In genomic region chr15:71545923-71546322, GRCh38 we compare ENCODE assay signal across 15 cellular contexts.
DNase-seq lines count a peak whose midpoint lies in the region; ATAC-seq and TF ChIP-seq lines count a peak whose summit lies in the region.
"Had no signal": no experiment of that assay in that cellular context is flagged by ENCODE, and none has a peak within 500 bp of the region (broad histone marks: within the 10 kb centered on the region; RNA-seq: fewer than 3 reads in every experiment).

No MANE protein-coding gene starts in this region.

- no peak for DNase-seq in left ventricle myocardium inferior
- DNase-seq in right cardiac atrium, result no peak
- DNase-seq in esophagus squamous epithelium (lab: John Stamatoyannopoulos, UW), result no peak
- DNase-seq in NCI-H1092 (lab: John Stamatoyannopoulos, UW), result no peak
- no peak for DNase-seq in epidermal melanocyte (ENCODE audit: insufficient read length, low spot score)
- no peak for DNase-seq in MM.1S
- DNase-seq: 8988T, AML-193, DMS 273 treated with DMSO at 0.1 percent for 48 hours, GOT3, H9 had no signal

- whole genome bisulfite sequencing in right cardiac atrium, result 95% methylated on average over 1 of the region's 1 CpG
- WGBS in esophagus squamous epithelium, 2 donors, result 29 to 55% methylated on average over 1 of the region's 1 CpG

- H3K4me1 ChIP-seq in left ventricle myocardium inferior, result peaks cover 39% of the 10 kb centered on the region
- H3K4me1 ChIP-seq in right cardiac atrium (ENCODE audit: control insufficient read depth, insufficient read depth, low read length), result no peaks in the 10 kb centered on the region
- peaks cover 0 to 73% (median 0%) of the 10 kb centered on the region in 3 donors for H3K4me1 ChIP-seq in esophagus squamous epithelium
- H3K4me1 ChIP-seq in parathyroid adenoma, result peaks cover 6% of the 10 kb centered on the region
- H3K4me1 ChIP-seq in MM.1S (ENCODE audit: low read length), result no peaks in the 10 kb centered on the region
- H3K4me1 ChIP-seq: BLaER1 had no signal

- H3K27ac ChIP-seq in left ventricle myocardium inferior (replicated peaks), result peak overlapping the region; percentile 89
- no peak overlapping the region for H3K27ac ChIP-seq in right cardiac atrium (ENCODE audit: low read length)
- peak overlapping the region; percentile 37 to 83 (median 81) for H3K27ac ChIP-seq in esophagus squamous epithelium
- H3K27ac ChIP-seq in parathyroid adenoma, result no peak overlapping the region
- no peak overlapping the region for H3K27ac ChIP-seq in MM.1S (ENCODE audit: low read length)
- H3K27ac ChIP-seq: BLaER1 had no signal

- intact Hi-C loops in left ventricle myocardium inferior (cut with micrococcal nuclease), result no loop called here
- intact Hi-C loops in right cardiac atrium (cut with DNase I), result no loop called here
- intact Hi-C loops in esophagus squamous epithelium (cut with DNase I), result no loop called here

- H3F3A ChIP-seq in MM.1S (ENCODE audit: insufficient read depth, low read length), result no peaks in the 10 kb centered on the region

- no peaks in the 10 kb centered on the region for H4K20me1 ChIP-seq in MM.1S (ENCODE audit: insufficient read depth, low read length)
- H4K20me1 ChIP-seq: BLaER1 had no signal

- H3K27me3 ChIP-seq in left ventricle myocardium inferior (ENCODE audit: low read depth) (no peaks in the 10 kb centered on the region), right cardiac atrium (ENCODE audit: control insufficient read depth, insufficient read depth) (no peaks in the 10 kb centered on the region), esophagus squamous epithelium (no peaks in the 10 kb centered on the region), parathyroid adenoma (ENCODE audit: control insufficient read depth, insufficient read depth, low read length) (no peaks in the 10 kb centered on the region), MM.1S (replicated peaks; ENCODE audit: insufficient read depth, low read length) (no peaks in the 10 kb centered on the region)
- H3K27me3 ChIP-seq: BLaER1 had no signal

- H3K79me2 ChIP-seq in parathyroid adenoma, result no peaks in the 10 kb centered on the region
- no peaks in the 10 kb centered on the region for H3K79me2 ChIP-seq in MM.1S (ENCODE audit: low read length)

- peak overlapping the region; percentile 28 for H2AFZ ChIP-seq in parathyroid adenoma
- no peak overlapping the region for H2AFZ ChIP-seq in MM.1S (ENCODE audit: low read length)

- H3K4me3 ChIP-seq in left ventricle myocardium inferior (peak overlapping the region; percentile 58), right cardiac atrium (ENCODE audit: low read length) (no peak overlapping the region), esophagus squamous epithelium (peak overlapping the region; percentile 37 to 60 (median 44)), parathyroid adenoma (ENCODE audit: low read depth, low read length) (no peak overlapping the region), MM.1S (ENCODE audit: low read length) (no peak overlapping the region)
- H3K4me3 ChIP-seq: BLaER1 had no signal

- no peak for TF ChIP-seq CTCF in left ventricle myocardium inferior (IDR thresholded peaks at IDR 0.05; ENCODE audit: borderline replicate concordance)
- TF ChIP-seq CTCF in esophagus squamous epithelium (IDR thresholded peaks at IDR 0.05), result no peak
- no peak for TF ChIP-seq CTCF in parathyroid adenoma (IDR thresholded peaks at IDR 0.05)
- TF ChIP-seq CTCF in MM.1S (IDR thresholded peaks at IDR 0.05; ENCODE audit: low read length), result no peak

- no peak for TF ChIP-seq POLR2A in esophagus squamous epithelium (IDR thresholded peaks at IDR 0.05)

- H3K9me2 ChIP-seq in MM.1S (replicated peaks; ENCODE audit: insufficient read depth, low read length), result no peaks in the 10 kb centered on the region

- no peaks in the 10 kb centered on the region for H3K9me3 ChIP-seq in left ventricle myocardium inferior (replicated peaks)
- H3K9me3 ChIP-seq in right cardiac atrium (ENCODE audit: control insufficient read depth, low read length), result no peaks in the 10 kb centered on the region
- no peaks in the 10 kb centered on the region for H3K9me3 ChIP-seq in esophagus squamous epithelium
- H3K9me3 ChIP-seq in parathyroid adenoma (ENCODE audit: control insufficient read depth, low read length), result no peaks in the 10 kb centered on the region
- H3K9me3 ChIP-seq in MM.1S (replicated peaks; ENCODE audit: insufficient read depth, low read length), result no peaks in the 10 kb centered on the region
- H3K9me3 ChIP-seq: BLaER1 had no signal

- H3K9ac ChIP-seq in parathyroid adenoma (no peak overlapping the region), MM.1S (ENCODE audit: low read length) (no peak overlapping the region)
- H3K9ac ChIP-seq: BLaER1 had no signal

- H3K4me2 ChIP-seq in parathyroid adenoma (ENCODE audit: low read length) (no peak overlapping the region), MM.1S (ENCODE audit: low read depth, low read length) (no peak overlapping the region)
- H3K4me2 ChIP-seq: BLaER1 had no signal

- ATAC-seq in right cardiac atrium, result no peak
- no peak for ATAC-seq in HG03280 (IDR thresholded peaks at IDR 0.05; ENCODE audit: unreplicated experiment)
- ATAC-seq: HepG2 had no signal

- peaks cover 3% of the 10 kb centered on the region for H3K36me3 ChIP-seq in left ventricle myocardium inferior
- H3K36me3 ChIP-seq in esophagus squamous epithelium, result no peaks in the 10 kb centered on the region
- H3K36me3 ChIP-seq in parathyroid adenoma (ENCODE audit: control insufficient read depth, insufficient read depth, low read length), result no peaks in the 10 kb centered on the region
- H3K36me3 ChIP-seq in MM.1S (replicated peaks; ENCODE audit: insufficient read depth, low read length), result no peaks in the 10 kb centered on the region
- H3K36me3 ChIP-seq: BLaER1 had no signal

Comparison
In these comparisons a context has a peak if more than half of its experiments do, and no peak if none do; other contexts are left out.
1. H3K27ac ChIP-seq: peak in left ventricle myocardium inferior (single experiment) and esophagus squamous epithelium (4 of 4); none in right cardiac atrium (single experiment), parathyroid adenoma (single experiment) and MM.1S (single experiment).
2. H3K4me3 ChIP-seq: peak in left ventricle myocardium inferior (single experiment) and esophagus squamous epithelium (4 of 4); none in right cardiac atrium (single experiment), parathyroid adenoma (single experiment) and MM.1S (single experiment).